Comparison of ENCODE assay signal across 25 cellular contexts in the genomic region with DNA sequence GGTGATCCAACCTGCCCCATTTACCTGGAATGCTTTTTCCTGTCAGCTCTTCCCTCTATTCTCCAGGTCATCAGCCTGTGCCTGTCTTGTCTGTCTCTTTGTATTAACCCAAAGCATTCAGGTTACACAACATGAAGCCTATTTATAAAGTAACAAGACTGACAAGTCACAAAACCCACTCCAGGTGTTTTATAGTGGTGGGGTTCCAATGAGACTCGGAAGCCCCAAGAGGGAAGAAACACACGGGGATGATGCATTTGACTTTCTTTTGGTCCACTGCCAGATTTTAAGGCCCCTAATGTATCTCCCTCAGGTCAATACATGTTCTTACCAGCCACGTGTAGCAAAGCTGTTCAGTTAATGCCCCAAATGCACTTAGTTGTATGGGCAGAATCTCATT. TPM values are rescaled to one million over a fixed set of nuclear protein-coding genes. Genes with fewer than 3 reads are reported as not detected.
DNase-seq lines count a peak whose midpoint lies in the region; ATAC-seq and TF ChIP-seq lines count a peak whose summit lies in the region.
"Had no signal": no experiment of that assay in that cellular context is flagged by ENCODE, and none has a peak within 500 bp of the region (broad histone marks: within the 10 kb centered on the region; RNA-seq: fewer than 3 reads in every experiment).

No MANE protein-coding gene starts in this region.

- WGBS in trophoblast cell (ENCODE audit: extremely low coverage, insufficient coverage, insufficient read length) = no CpG with 5 or more reads among the region's 3 CpGs

- RAD21 ChIA-PET in HCT116 (lab: Charles Lee; ENCODE audit: low non-redundant PET in 1 of 2, low total read pairs in 2 of 2, uncharacterized antibody in 2 of 2, unreplicated experiment in 2 of 2) = no interaction called here

- CTCF ChIA-PET in HCT116 (lab: Charles Lee) = no interaction called here
- CTCF ChIA-PET in activated CD8-positive, alpha-beta memory T cell treated with anti-CD3 and anti-CD28 coated beads, Interleukin-2, amount 10 ng/mL, durations not matched to agents 7 days and 5 days (lab: Charles Lee) = no interaction called here

- H2AFZ ChIP-seq in HCT116 (ENCODE audit: low read depth, low read length, poor library complexity, severe bottlenecking) (no peak overlapping the region), trophoblast cell (ENCODE audit: insufficient read depth, low read length, poor library complexity) (no peak overlapping the region)
- H2AFZ ChIP-seq: GM23248 had no signal

- DNase-seq in HCT116 (ENCODE audit: low read depth, low spot score) (no peak), NCI-H345 treated with DMSO at 0.1 percent for 48 hours (lab: John Stamatoyannopoulos, UW; ENCODE audit: unreplicated experiment) (peak; percentile 13), epithelial cell of prostate (ENCODE audit: low read depth, low spot score) (no peak), chondrocyte (ENCODE audit: low spot score) (no peak), trophoblast cell (no peak)
- no peak for DNase-seq in activated CD8-positive, alpha-beta memory T cell treated with anti-CD3 and anti-CD28 coated beads, Interleukin-2, amount 10 ng/mL, durations not matched to agents 7 days and 5 days
- DNase-seq: DMS153, DND-41, GM23248, H7, HFFc6, NCI-H1092, NCI-H1436, NCI-H187, NCI-H69, Peyer's patch, SK-N-SH, SW 1271 had no signal

- H3K36me3 ChIP-seq in HCT116 (ENCODE audit: control insufficient read depth in 1 of 2, insufficient read depth in 2 of 2, low read length in 2 of 2) (no peaks in the 10 kb centered on the region), trophoblast cell (ENCODE audit: control insufficient read depth in 1 of 2, insufficient read depth in 2 of 2, low read length in 2 of 2) (no peaks in the 10 kb centered on the region)
- H3K36me3 ChIP-seq: Peyer's patch had no signal

- H3K18ac ChIP-seq in trophoblast cell (ENCODE audit: low read length) = no peak overlapping the region

- no peak overlapping the region for H4K12ac ChIP-seq in trophoblast cell (ENCODE audit: low read depth, low read length)

- H3K9ac ChIP-seq in HCT116 (ENCODE audit: low read length) = peak overlapping the region; percentile 61
- H3K9ac ChIP-seq in trophoblast cell (ENCODE audit: low read length) = no peak overlapping the region
- H3K9ac ChIP-seq: GM23248, KMS-11, SK-N-SH had no signal

- intact Hi-C loops in HCT116 (cut with micrococcal nuclease) = no loop called here

- H3K14ac ChIP-seq in trophoblast cell (ENCODE audit: low read length) = no peak overlapping the region

- H3K27ac Mint-ChIP-seq in nephron (peak overlapping the region in 2 of 3 experiments; percentile 25 to 41), chondrocyte (ENCODE audit: unreplicated experiment) (no peak overlapping the region)
- H3K27ac Mint-ChIP-seq in activated CD8-positive, alpha-beta memory T cell treated with anti-CD3 and anti-CD28 coated beads, Interleukin-2, amount 10 ng/mL, durations not matched to agents 7 days and 5 days = no peak overlapping the region
- H3K27ac Mint-ChIP-seq: B cell; HFFc6; IgD-negative memory B cell; T-helper 1 cell treated with Interleukin-12 subunit alpha and Interleukin-12 subunit beta and Interleukin-4 antibody, amounts not matched to agents 30 μg/mL and 1 μg/mL, for 36 hours had no signal

- H3K27me3 ChIP-seq in HCT116 (ENCODE audit: insufficient read depth, low read length) = no peaks in the 10 kb centered on the region
- H3K27me3 ChIP-seq in trophoblast cell (ENCODE audit: insufficient read depth, low read length) = no peaks in the 10 kb centered on the region
- H3K27me3 ChIP-seq: Peyer's patch had no signal

- no peak overlapping the region for H3K23ac ChIP-seq in trophoblast cell (ENCODE audit: low read length)

- no peak overlapping the region for H2BK120ac ChIP-seq in trophoblast cell (ENCODE audit: insufficient read depth, low read length, poor library complexity)

- H4K8ac ChIP-seq in trophoblast cell (ENCODE audit: low read depth, low read length) = no peak overlapping the region

- no peak for TF ChIP-seq RAD21 in HCT116 (IDR thresholded peaks at IDR 0.05; ENCODE audit: low read depth)

- H3K27me3 Mint-ChIP-seq in nephron (ENCODE audit: low read depth) (peaks cover 22% of the 10 kb centered on the region), chondrocyte (ENCODE audit: low read depth) (peaks cover 12% of the 10 kb centered on the region)
- peaks cover 6% of the 10 kb centered on the region for H3K27me3 Mint-ChIP-seq in activated CD8-positive, alpha-beta memory T cell treated with anti-CD3 and anti-CD28 coated beads, Interleukin-2, amount 10 ng/mL, durations not matched to agents 7 days and 5 days

- POLR2A ChIA-PET in HCT116 (lab: Charles Lee) = no interaction called here

- H3K4me1 ChIP-seq in HCT116 (ENCODE audit: control insufficient read depth in 1 of 2, insufficient read depth in 2 of 2, low read length in 2 of 2) = peaks cover 44 to 87% of the 10 kb centered on the region in 2 experiments
- peaks cover 0 to 7% of the 10 kb centered on the region in 2 experiments for H3K4me1 ChIP-seq in trophoblast cell (ENCODE audit: control insufficient read depth in 1 of 2, insufficient read depth in 2 of 2, low read length in 2 of 2)

- H3K27ac ChIP-seq in HCT116 (ENCODE audit: low read depth, low read length) (peak overlapping the region; percentile 81; the same call in 1 of the 2 replicates), epithelial cell of prostate (peak overlapping the region; percentile 100), trophoblast cell (ENCODE audit: low read depth, low read length) (no peak overlapping the region)
- H3K27ac ChIP-seq: GM23248, KMS-11 had no signal

- H3K79me2 ChIP-seq in HCT116 (ENCODE audit: insufficient read depth, low read length) = peaks cover 87% of the 10 kb centered on the region
- no peaks in the 10 kb centered on the region for H3K79me2 ChIP-seq in trophoblast cell (ENCODE audit: control insufficient read depth, insufficient read depth, low read length, poor library complexity)

- no peaks in the 10 kb centered on the region for H3K4me1 Mint-ChIP-seq in nephron
- peaks cover 10% of the 10 kb centered on the region for H3K4me1 Mint-ChIP-seq in chondrocyte (ENCODE audit: low read depth)
- H3K4me1 Mint-ChIP-seq in activated CD8-positive, alpha-beta memory T cell treated with anti-CD3 and anti-CD28 coated beads, Interleukin-2, amount 10 ng/mL, durations not matched to agents 7 days and 5 days = peaks cover 13% of the 10 kb centered on the region
- H3K4me1 Mint-ChIP-seq: B cell had no signal

- H3K4me3 Mint-ChIP-seq in nephron (no peak overlapping the region), chondrocyte (ENCODE audit: unreplicated experiment) (no peak overlapping the region)
- no peak overlapping the region for H3K4me3 Mint-ChIP-seq in activated CD8-positive, alpha-beta memory T cell treated with anti-CD3 and anti-CD28 coated beads, Interleukin-2, amount 10 ng/mL, durations not matched to agents 7 days and 5 days
- H3K4me3 Mint-ChIP-seq: B cell; CD14-positive monocyte; HFFc6; IgD-negative memory B cell; T-helper 1 cell treated with Interleukin-12 subunit alpha and Interleukin-12 subunit beta and Interleukin-4 antibody, amounts not matched to agents 30 μg/mL and 1 μg/mL, for 36 hours had no signal

- no peaks in the 10 kb centered on the region for H3K9me3 Mint-ChIP-seq in nephron
- no peaks in the 10 kb centered on the region for H3K9me3 Mint-ChIP-seq in chondrocyte (ENCODE audit: low read depth)
- H3K9me3 Mint-ChIP-seq in activated CD8-positive, alpha-beta memory T cell treated with anti-CD3 and anti-CD28 coated beads, Interleukin-2, amount 10 ng/mL, durations not matched to agents 7 days and 5 days (ENCODE audit: low read depth) = no peaks in the 10 kb centered on the region
- H3K9me3 Mint-ChIP-seq: CD14-positive monocyte; HFFc6; IgD-negative memory B cell; T-helper 1 cell treated with Interleukin-12 subunit alpha and Interleukin-12 subunit beta and Interleukin-4 antibody, amounts not matched to agents 30 μg/mL and 1 μg/mL, for 36 hours had no signal

- TF ChIP-seq POLR2A in HCT116 (IDR thresholded peaks at IDR 0.05; ENCODE audit: borderline replicate concordance, extremely low read depth, insufficient read depth, insufficient read length) = no peak

- H4K20me1 ChIP-seq in HCT116 (ENCODE audit: insufficient read depth) = no peaks in the 10 kb centered on the region

- no TSS peak for BruUV-seq in HCT116 (replicated peaks; lab: Mats Ljungman, UMichigan)

- H3K9me2 ChIP-seq in HCT116 (ENCODE audit: insufficient read depth) = no peaks in the 10 kb centered on the region
- H3K9me2 ChIP-seq: SK-N-SH had no signal

- H3K4me3 ChIP-seq in HCT116 (replicated peaks in 1 of 2; ENCODE audit: low read depth in 1 of 2, low read length in 2 of 2) = no peak overlapping the region
- no peak overlapping the region for H3K4me3 ChIP-seq in trophoblast cell (ENCODE audit: low read depth, low read length)
- H3K4me3 ChIP-seq: GM23248, Peyer's patch had no signal

- no peak overlapping the region for H2BK5ac ChIP-seq in trophoblast cell (ENCODE audit: low read depth, low read length, poor library complexity)

- no peak overlapping the region for H4K91ac ChIP-seq in trophoblast cell (ENCODE audit: low read depth, low read length)

- no peak overlapping the region for H3K4ac ChIP-seq in trophoblast cell (ENCODE audit: low read depth, low read length)

- TF ChIP-seq CTCF in HCT116 (IDR thresholded peaks at IDR 0.05 in 2 of 3, conservative IDR thresholded peaks at IDR 0.05 in 1 of 3; ENCODE audit: borderline replicate concordance in 1 of 3, insufficient read depth in 1 of 3, low read depth in 2 of 3, low read length in 2 of 3) (no peak), nephron (IDR thresholded peaks at IDR 0.05; ENCODE audit: unreplicated experiment in 3 of 3) (no peak), chondrocyte (IDR thresholded peaks at IDR 0.05) (no peak)

- no peak overlapping the region for H2AK5ac ChIP-seq in trophoblast cell (ENCODE audit: low read length)

- no peak overlapping the region for H2BK12ac ChIP-seq in trophoblast cell (ENCODE audit: low read length)

- ATAC-seq in HCT116 (no peak), HG02938 (IDR thresholded peaks at IDR 0.05; ENCODE audit: unreplicated experiment) (no peak)
- ATAC-seq in activated CD8-positive, alpha-beta memory T cell treated with anti-CD3 and anti-CD28 coated beads, Interleukin-2, amount 10 ng/mL, durations not matched to agents 7 days and 5 days = no peak

- no peaks in the 10 kb centered on the region for H3K36me3 Mint-ChIP-seq in nephron (ENCODE audit: low read depth)
- no peaks in the 10 kb centered on the region for H3K36me3 Mint-ChIP-seq in chondrocyte (ENCODE audit: low read depth)
- H3K36me3 Mint-ChIP-seq in activated CD8-positive, alpha-beta memory T cell treated with anti-CD3 and anti-CD28 coated beads, Interleukin-2, amount 10 ng/mL, durations not matched to agents 7 days and 5 days = no peaks in the 10 kb centered on the region
- H3K36me3 Mint-ChIP-seq: IgD-negative memory B cell had no signal

- no peaks in the 10 kb centered on the region for H3K9me3 ChIP-seq in HCT116 (ENCODE audit: control insufficient read depth in 1 of 2, insufficient read depth in 1 of 2, low read depth in 1 of 2, low read length in 2 of 2)
- H3K9me3 ChIP-seq in trophoblast cell (ENCODE audit: insufficient read depth, low read depth, low read length) = peaks cover 2% of the 10 kb centered on the region
- H3K9me3 ChIP-seq: Peyer's patch, SK-N-SH had no signal

- H3K4me2 ChIP-seq in HCT116 (ENCODE audit: low read length) = peak overlapping the region; percentile 85
- no peak overlapping the region for H3K4me2 ChIP-seq in trophoblast cell (ENCODE audit: low read length)
- H3K4me2 ChIP-seq: KMS-11, SK-N-SH had no signal

- no peaks in the 10 kb centered on the region for H3K79me1 ChIP-seq in trophoblast cell (ENCODE audit: low read length)

RNA-seq across cellular contexts. Expression of a gene that starts 27.5 kb away (rescaled TPM):
- total RNA-seq in HCT116 (2021; ENCODE audit: unreplicated experiment) (50.1 TPM), chondrocyte (0.21 to 0.25 TPM in 2 of 3 replicates, not detected in the other)
- 42.6 and 43.6 TPM in 2 replicates for polyA plus RNA-seq in HCT116 (2012)
- not detected for total RNA-seq in activated CD8-positive, alpha-beta memory T cell treated with anti-CD3 and anti-CD28 coated beads, Interleukin-2, amount 10 ng/mL, durations not matched to agents 7 days and 5 days
- 0.04 and 0.10 TPM in 2 replicates for polyA plus RNA-seq in trophoblast cell (2013)
- total RNA-seq: B cell had no signal
- polyA plus RNA-seq: SK-N-SH had no signal

Comparison
In these comparisons a context has a peak if more than half of its experiments do, and no peak if none do; other contexts are left out.
1. H3K27ac Mint-ChIP-seq: peak in nephron (2 of 3); none in chondrocyte (single experiment) and activated CD8-positive, alpha-beta memory T cell treated with anti-CD3 and anti-CD28 coated beads, Interleukin-2, amount 10 ng/mL, durations not matched to agents 7 days and 5 days (single experiment).
2. RNA of a gene that starts 27.5 kb away (total RNA-seq): 50.1 TPM in HCT116 (single experiment); 0.21 to 0.25 TPM in chondrocyte and not detected in activated CD8-positive, alpha-beta memory T cell treated with anti-CD3 and anti-CD28 coated beads, Interleukin-2, amount 10 ng/mL, durations not matched to agents 7 days and 5 days; every median in the first group is over 10 times any median in the second.